In the genomic region with DNA sequence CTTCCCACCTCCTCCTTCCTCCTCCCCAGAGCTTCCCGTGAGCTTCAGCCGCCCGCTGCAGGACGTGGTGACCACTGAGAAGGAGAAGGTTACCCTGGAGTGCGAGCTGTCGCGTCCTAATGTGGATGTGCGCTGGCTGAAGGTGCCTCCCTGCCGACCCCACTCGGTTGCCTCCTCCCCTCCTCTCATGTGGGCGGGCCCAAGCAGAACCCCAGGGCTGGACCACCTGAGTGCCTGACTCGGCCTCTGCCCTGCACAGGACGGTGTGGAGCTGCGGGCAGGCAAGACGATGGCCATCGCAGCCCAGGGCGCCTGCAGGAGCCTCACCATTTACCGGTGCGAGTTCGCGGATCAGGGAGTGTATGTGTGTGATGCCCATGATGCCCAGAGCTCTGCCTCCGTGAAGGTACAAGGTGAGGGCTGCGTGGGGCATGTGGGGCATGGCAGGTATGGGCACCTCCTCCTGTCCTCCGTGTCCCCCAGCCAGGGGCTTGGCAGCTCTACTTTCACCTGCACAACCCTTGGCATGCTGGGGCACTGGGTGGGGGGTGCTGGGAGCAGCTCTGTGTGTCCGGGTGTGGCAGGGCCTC, we compare ENCODE assay signal across 14 cellular contexts.
DNase-seq lines count a peak whose midpoint lies in the region; ATAC-seq and TF ChIP-seq lines count a peak whose summit lies in the region.
"Had no signal": no experiment of that assay in that cellular context is flagged by ENCODE, and none has a peak within 500 bp of the region (broad histone marks: within the 10 kb centered on the region; RNA-seq: fewer than 3 reads in every experiment).

No MANE protein-coding gene starts in this region.

- TF ChIP-seq POLR2A in spleen (IDR thresholded peaks at IDR 0.05), result no peak

- no peaks in the 10 kb centered on the region for H3K4me1 ChIP-seq in RWPE2 (ENCODE audit: insufficient read depth, poor library complexity, severe bottlenecking)
- H3K4me1 ChIP-seq in iPS-20b (ENCODE audit: insufficient read depth, low read length), result no peaks in the 10 kb centered on the region
- H3K4me1 ChIP-seq in spleen, result peaks cover 9 to 34% (median 25%) of the 10 kb centered on the region in 6 donors

- TF ChIP-seq CTCF in RWPE2 (IDR thresholded peaks at IDR 0.05; ENCODE audit: poor library complexity, severe bottlenecking) (no peak), spleen (IDR thresholded peaks at IDR 0.05 in 8 of 11, conservative IDR thresholded peaks at IDR 0.05 in 3 of 11) (no peak)

- H3K9me3 ChIP-seq in RWPE2 (ENCODE audit: severe bottlenecking) (no peaks in the 10 kb centered on the region), iPS-20b (ENCODE audit: insufficient read depth, low read depth, low read length) (no peaks in the 10 kb centered on the region), spleen (no peaks in the 10 kb centered on the region)

- H3K27ac ChIP-seq in RWPE2 (ENCODE audit: poor library complexity, severe bottlenecking) (no peak overlapping the region), iPS-20b (ENCODE audit: low read length) (no peak overlapping the region), spleen (peak overlapping the region in 2 of 8 donors; percentile 82)

- WGBS in spleen, 5 donors, result 79 to 87% (median 85%) methylated on average over 11 to 25 of the region's 25 CpGs

- H3K36me3 ChIP-seq in RWPE2 (ENCODE audit: low read depth), result no peaks in the 10 kb centered on the region
- peaks cover 13% of the 10 kb centered on the region; the same call in 1 of the 2 replicates for H3K36me3 ChIP-seq in iPS-20b (ENCODE audit: insufficient read depth, low read depth, low read length)
- H3K36me3 ChIP-seq in spleen, result peaks cover 0 to 48% (median 21%) of the 10 kb centered on the region in 6 donors

- no peak overlapping the region for H3K9ac ChIP-seq in iPS-20b (ENCODE audit: low read depth, low read length)

- H3K27me3 Mint-ChIP-seq in activated T-cell treated with anti-CD3 and anti-CD28 coated beads, Interleukin-2, amount 50 U/mL, for 4 hours (ENCODE audit: low read depth), result no peaks in the 10 kb centered on the region

- peak overlapping the region; percentile 50 for H3K4me3 Mint-ChIP-seq in activated T-cell treated with anti-CD3 and anti-CD28 coated beads, Interleukin-2, amount 50 U/mL, for 4 hours

- no peak for ATAC-seq in activated T-cell treated with anti-CD3 and anti-CD28 coated beads, Interleukin-2, amount 50 U/mL, for 4 hours
- no peak for ATAC-seq in RWPE2 (ENCODE audit: low read depth)
- ATAC-seq in HG03521 (IDR thresholded peaks at IDR 0.05; ENCODE audit: unreplicated experiment), result no peak

- no peaks in the 10 kb centered on the region for H3K27me3 ChIP-seq in RWPE2 (ENCODE audit: insufficient read depth, poor library complexity, severe bottlenecking)
- H3K27me3 ChIP-seq in iPS-20b (ENCODE audit: insufficient read depth, low read length), result peaks cover 9% of the 10 kb centered on the region
- peaks cover 0 to 4% (median 0%) of the 10 kb centered on the region in 7 donors for H3K27me3 ChIP-seq in spleen (replicated peaks in 1 of 7)

- H3K9me3 Mint-ChIP-seq in activated T-cell treated with anti-CD3 and anti-CD28 coated beads, Interleukin-2, amount 50 U/mL, for 4 hours, result no peaks in the 10 kb centered on the region

- intact Hi-C loops in spleen (cut with DNase I; ENCODE audit: low total_unique reads), result loop anchor here (10.0 kb wide), 1 partner anchor 152 kb away; no protein-coding TSS in a partner anchor

- H3K4me1 Mint-ChIP-seq in activated T-cell treated with anti-CD3 and anti-CD28 coated beads, Interleukin-2, amount 50 U/mL, for 4 hours (ENCODE audit: low read depth), result peaks cover 10% of the 10 kb centered on the region

- H3K36me3 Mint-ChIP-seq in activated T-cell treated with anti-CD3 and anti-CD28 coated beads, Interleukin-2, amount 50 U/mL, for 4 hours (ENCODE audit: insufficient read depth), result no peaks in the 10 kb centered on the region

- H3K4me3 ChIP-seq in RWPE2 (ENCODE audit: severe bottlenecking) (no peak overlapping the region), iPS-20b (ENCODE audit: low read length) (peak overlapping the region; percentile 70; the same call in 1 of the 2 replicates), spleen (peak overlapping the region in 4 of 8 donors; percentile 50 to 85 (median 57))
- H3K4me3 ChIP-seq: GM12878 had no signal

- no peak for DNase-seq in activated T-cell treated with anti-CD3 and anti-CD28 coated beads, Interleukin-2, amount 50 U/mL, for 4 hours
- DNase-seq in activated T-cell treated with anti-CD3 and anti-CD28 coated beads for 4 hours (no peak), RWPE2 (ENCODE audit: low spot score) (peak; percentile 27), spleen (peak; percentile 78), NCI-H1417 (lab: John Stamatoyannopoulos, UW) (no peak), NCI-H1694 (lab: John Stamatoyannopoulos, UW) (no peak)
- DNase-seq: activated CD4-positive, CD25-positive, alpha-beta regulatory T cell treated with anti-CD3 and anti-CD28 coated beads, Interleukin-2, amount 50 U/mL, for 72 hours; amniotic stem cell; DMS79; NCI-H1436; nucleus accumbens had no signal

Comparison
In these comparisons a context has a peak if more than half of its experiments do, and no peak if none do; other contexts are left out.
1. DNase-seq: peak in RWPE2 (single experiment) and spleen (single experiment); none in activated T-cell treated with anti-CD3 and anti-CD28 coated beads, Interleukin-2, amount 50 U/mL, for 4 hours (single experiment), activated T-cell treated with anti-CD3 and anti-CD28 coated beads for 4 hours (single experiment), NCI-H1417 (0 of 3) and NCI-H1694 (single experiment).